In the genomic region with DNA sequence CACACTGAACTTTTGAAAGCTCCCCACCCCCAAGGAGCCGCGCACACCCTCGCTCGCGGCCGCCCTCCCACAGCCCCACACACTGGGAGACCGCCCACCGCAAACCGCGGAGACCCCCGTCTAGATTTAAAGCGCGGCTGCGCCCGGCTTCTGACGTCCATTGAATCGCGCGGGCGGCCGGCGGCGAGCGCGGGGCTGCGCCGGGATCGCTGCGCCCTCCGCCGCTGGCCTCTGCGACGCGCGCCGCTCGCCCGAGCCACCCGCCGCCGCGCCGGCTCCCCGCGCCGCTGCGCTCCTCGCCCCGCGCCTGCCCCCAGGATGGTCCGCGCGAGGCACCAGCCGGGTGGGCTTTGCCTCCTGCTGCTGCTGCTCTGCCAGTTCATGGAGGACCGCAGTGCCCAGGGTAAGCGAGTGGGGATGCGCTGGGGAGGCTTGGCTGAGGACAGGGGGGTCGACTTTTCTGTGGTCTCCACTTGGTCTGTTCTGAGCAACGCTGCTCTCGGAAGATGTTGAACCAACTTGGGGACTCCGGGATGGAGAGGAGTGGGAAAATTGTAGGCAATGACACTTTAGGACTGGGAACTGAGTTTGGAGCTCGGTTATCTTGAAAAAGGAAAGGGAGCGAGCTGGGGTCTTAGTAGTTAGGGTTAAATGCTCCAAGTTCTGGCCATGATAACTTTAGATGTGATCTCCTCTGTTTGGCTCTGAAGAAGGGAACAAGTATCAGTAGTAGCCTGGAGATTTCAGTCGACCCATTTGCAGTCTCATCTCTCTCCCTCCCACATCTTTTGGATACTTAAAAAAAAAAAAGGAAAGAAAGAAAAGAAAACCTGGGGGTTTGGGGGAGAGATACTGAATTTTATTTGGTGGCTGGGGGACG, we compare ENCODE assay signal across 8 cellular contexts. TPM values are rescaled to one million over a fixed set of nuclear protein-coding genes. Genes with fewer than 3 reads are reported as not detected.
A peak's percentile ranks its signal among the peaks of the same experiment; 100 is the strongest.
DNase-seq lines count a peak whose midpoint lies in the region; ATAC-seq, FAIRE-seq and TF ChIP-seq lines count a peak whose summit lies in the region.

A gene with protein sequence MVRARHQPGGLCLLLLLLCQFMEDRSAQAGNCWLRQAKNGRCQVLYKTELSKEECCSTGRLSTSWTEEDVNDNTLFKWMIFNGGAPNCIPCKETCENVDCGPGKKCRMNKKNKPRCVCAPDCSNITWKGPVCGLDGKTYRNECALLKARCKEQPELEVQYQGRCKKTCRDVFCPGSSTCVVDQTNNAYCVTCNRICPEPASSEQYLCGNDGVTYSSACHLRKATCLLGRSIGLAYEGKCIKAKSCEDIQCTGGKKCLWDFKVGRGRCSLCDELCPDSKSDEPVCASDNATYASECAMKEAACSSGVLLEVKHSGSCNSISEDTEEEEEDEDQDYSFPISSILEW (plus strand): TSS at position 156 of the 880 bp plus-strand sequence. CDS start 163 bp downstream, at position 319.

- no peaks in the 10 kb centered on the region for H3K9me3 Mint-ChIP-seq in neural crest cell

- H3K27ac ChIP-seq in A673 (ENCODE audit: low read depth, low read length, poor library complexity, severe bottlenecking), result no peak within 1 kb of the TSS

- CTCF ChIA-PET in A673 (lab: Charles Lee), result interaction anchor here (1.0 kb wide), 1 partner anchor 311 kb away, joined by 3 read pairs; no protein-coding TSS in a partner anchor

- no peak for FAIRE-seq in GM19239 (lab: Jason Lieb, UNC)

- peak within 1 kb of the TSS; percentile 24 for H3K27ac Mint-ChIP-seq in neural crest cell (ENCODE audit: unreplicated experiment)

- POLR2A ChIA-PET in A673 (lab: Charles Lee; ENCODE audit: low non-redundant PET), result no interaction called here

- no peaks in the 10 kb centered on the region for H3K36me3 ChIP-seq in A673 (ENCODE audit: insufficient read depth, low read length, poor library complexity, severe bottlenecking)

- no TSS peak for BruUV-seq in A673 (replicated peaks; lab: Mats Ljungman, UMichigan)

- H3K4me3 Mint-ChIP-seq in neural crest cell, result peak within 1 kb of the TSS; percentile 96

- intact Hi-C loops in A673 (cut with micrococcal nuclease; ENCODE audit: unreplicated experiment), result no loop called here

- peaks cover 66% of the 10 kb centered on the region for H3K27me3 Mint-ChIP-seq in neural crest cell (ENCODE audit: low read depth)

- H3K4me3 ChIP-seq in A673 (ENCODE audit: low read depth, low read length, poor library complexity, severe bottlenecking), result peak within 1 kb of the TSS; percentile 46
- H3K4me3 ChIP-seq in WI38 (ENCODE audit: low read depth, low read length), result peak within 1 kb of the TSS; percentile 93
- peak within 1 kb of the TSS; percentile 77 for H3K4me3 ChIP-seq in fibroblast of mammary gland (ENCODE audit: control insufficient read depth, low read depth, low read length)

- no peaks in the 10 kb centered on the region for H3K9me3 ChIP-seq in A673 (ENCODE audit: low read depth, low read length, poor library complexity, severe bottlenecking)

- ATAC-seq in HG02642 (IDR thresholded peaks at IDR 0.05; ENCODE audit: poor library complexity, unreplicated experiment) (no peak), GM21526 (IDR thresholded peaks at IDR 0.05; ENCODE audit: low FRiP score, unreplicated experiment) (no peak)

- H3K4me1 ChIP-seq in A673 (ENCODE audit: insufficient read depth, low read length, poor library complexity, severe bottlenecking), result peaks cover 5% of the 10 kb centered on the region

- peaks cover 42% of the 10 kb centered on the region for H3K4me1 Mint-ChIP-seq in neural crest cell

- no peak for TF ChIP-seq CTCF in A673 (conservative IDR thresholded peaks at IDR 0.05; ENCODE audit: low read depth, low read length)
- TF ChIP-seq CTCF in WI38 (IDR thresholded peaks at IDR 0.05; ENCODE audit: low read depth, low read length), result no peak
- no peak for TF ChIP-seq CTCF in fibroblast of mammary gland (conservative IDR thresholded peaks at IDR 0.05; ENCODE audit: control insufficient read depth, insufficient read depth, low read depth, low read length)
- TF ChIP-seq CTCF in neural crest cell (conservative IDR thresholded peaks at IDR 0.05), result no peak

- H3K27me3 ChIP-seq in A673 (replicated peaks; ENCODE audit: insufficient read depth, low read depth, low read length, poor library complexity), result peaks cover 68% of the 10 kb centered on the region

- H3K36me3 Mint-ChIP-seq in neural crest cell (ENCODE audit: low read depth), result no peaks in the 10 kb centered on the region

- no peak for DNase-seq in A673 (ENCODE audit: low spot score)
- DNase-seq in GM19239 (ENCODE audit: insufficient read length, low spot score), result peak; percentile 12
- DNase-seq in fibroblast of mammary gland (ENCODE audit: low read depth), result peak; percentile 28
- DNase-seq in neural crest cell (ENCODE audit: low read depth, low spot score), result peak; percentile 45
- DNase-seq in NAMALWA (ENCODE audit: low spot score), result no peak

RNA-seq across cellular contexts. Expression of the gene that starts here (rescaled TPM):
- not detected in 2 replicates for total RNA-seq in A673 (2021)
- total RNA-seq in neural crest cell, result 4.0 and 7.2 TPM in 2 replicates

Comparison
In these comparisons a context has a peak if more than half of its experiments do, and no peak if none do; other contexts are left out.
1. DNase-seq: peak in GM19239 (single experiment), fibroblast of mammary gland (single experiment) and neural crest cell (single experiment); none in A673 (single experiment) and NAMALWA (single experiment).
2. Peak in every context shown above with its lines, with median percentiles within 50 percentile points of each other: H3K4me3 ChIP-seq.